In the genomic region with DNA sequence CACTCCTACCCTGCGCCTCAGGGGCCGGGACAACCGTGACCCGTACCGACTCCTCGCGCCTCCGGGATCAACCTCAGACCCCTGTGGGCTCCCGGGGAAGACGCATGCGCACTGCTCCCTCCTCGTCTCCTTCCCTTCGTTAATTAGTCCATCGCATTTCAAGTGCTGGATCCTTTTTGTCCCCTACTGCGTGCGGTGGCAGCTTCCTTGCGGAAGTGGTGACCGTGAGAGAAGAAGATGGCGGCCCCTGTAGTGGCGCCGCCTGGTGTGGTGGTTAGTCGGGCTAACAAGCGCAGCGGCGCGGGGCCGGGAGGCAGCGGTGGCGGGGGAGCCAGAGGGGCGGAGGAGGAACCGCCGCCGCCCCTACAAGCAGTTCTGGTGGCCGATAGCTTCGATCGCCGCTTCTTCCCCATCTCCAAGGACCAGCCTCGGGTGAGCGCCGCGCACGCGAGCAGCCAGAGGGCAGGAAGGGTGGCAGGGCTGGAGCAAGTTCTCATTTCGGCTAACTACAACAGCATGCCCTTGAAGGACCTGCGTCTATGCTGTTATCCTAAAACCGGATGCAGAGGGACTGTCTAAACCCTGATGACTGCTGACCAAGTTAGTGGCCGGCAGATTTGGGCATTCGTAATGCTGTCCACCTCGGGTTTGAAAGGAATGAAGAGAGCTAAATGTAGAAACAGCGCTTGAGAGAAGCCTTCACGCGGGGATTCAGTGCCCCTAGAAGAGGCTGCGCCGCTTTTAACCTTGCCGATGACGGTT, we compare ENCODE assay signal across 8 cellular contexts. TPM values are rescaled to one million over a fixed set of nuclear protein-coding genes. Genes with fewer than 3 reads are reported as not detected.
A peak's percentile ranks its signal among the peaks of the same experiment; 100 is the strongest.
DNase-seq lines count a peak whose midpoint lies in the region; ATAC-seq and TF ChIP-seq lines count a peak whose summit lies in the region.

TSS of gene EIF2B5 (plus strand) at position 210 of the 762 bp plus-strand sequence. CDS start at position 238, 28 bp downstream.

- WGBS in trophoblast cell (ENCODE audit: extremely low coverage, insufficient coverage, insufficient read length) = no CpG with 5 or more reads among the region's 56 CpGs

- peak within 1 kb of the TSS; percentile 91 for H3K4me2 ChIP-seq in SU-DHL-6 (ENCODE audit: low read depth, low read length, poor library complexity, severe bottlenecking)
- H3K4me2 ChIP-seq in trophoblast cell (ENCODE audit: low read length) = peak within 1 kb of the TSS; percentile 96

- H4K91ac ChIP-seq in trophoblast cell (ENCODE audit: low read depth, low read length) = peak within 1 kb of the TSS; percentile 82

- H2AFZ ChIP-seq in SU-DHL-6 (ENCODE audit: low read depth, low read length, severe bottlenecking) = peak within 1 kb of the TSS; percentile 64
- H2AFZ ChIP-seq in trophoblast cell (ENCODE audit: insufficient read depth, low read length, poor library complexity) = peak within 1 kb of the TSS; percentile 73

- H4K20me1 ChIP-seq in SU-DHL-6 (ENCODE audit: low read depth, low read length) = no peaks in the 10 kb centered on the region

- peaks cover 6% of the 10 kb centered on the region for H3K36me3 Mint-ChIP-seq in type B pancreatic cell

- H3K79me2 ChIP-seq in SU-DHL-6 (ENCODE audit: insufficient read depth, low read length) (peaks cover 45% of the 10 kb centered on the region), trophoblast cell (ENCODE audit: control insufficient read depth, insufficient read depth, low read length, poor library complexity) (peaks cover 10% of the 10 kb centered on the region)

- peaks cover 26% of the 10 kb centered on the region for H3K4me1 Mint-ChIP-seq in type B pancreatic cell (ENCODE audit: unreplicated experiment)

- H3K4me3 Mint-ChIP-seq in type B pancreatic cell = peak within 1 kb of the TSS; percentile 98

- peak within 1 kb of the TSS; percentile 47 for H2BK5ac ChIP-seq in trophoblast cell (ENCODE audit: low read depth, low read length, poor library complexity)

- H3K4me3 ChIP-seq in SU-DHL-6 (ENCODE audit: insufficient read depth, low read length, poor library complexity, severe bottlenecking) = peak within 1 kb of the TSS; percentile 84
- H3K4me3 ChIP-seq in trophoblast cell (ENCODE audit: low read depth, low read length) = peak within 1 kb of the TSS; percentile 95

- H4K12ac ChIP-seq in trophoblast cell (ENCODE audit: low read depth, low read length) = peak within 1 kb of the TSS; percentile 87

- H3K9me3 Mint-ChIP-seq in type B pancreatic cell = no peaks in the 10 kb centered on the region

- H3K9ac ChIP-seq in SU-DHL-6 (ENCODE audit: low read length) (peak within 1 kb of the TSS; percentile 83), trophoblast cell (ENCODE audit: low read length) (peak within 1 kb of the TSS; percentile 88)

- peak within 1 kb of the TSS; percentile 64 for H3K18ac ChIP-seq in trophoblast cell (ENCODE audit: low read length)

- no peaks in the 10 kb centered on the region for H3K9me3 ChIP-seq in SU-DHL-6 (ENCODE audit: insufficient read depth, low read length)
- H3K9me3 ChIP-seq in trophoblast cell (ENCODE audit: insufficient read depth, low read depth, low read length) = no peaks in the 10 kb centered on the region

- H2AK5ac ChIP-seq in trophoblast cell (ENCODE audit: low read length) = no peak within 1 kb of the TSS

- peak within 1 kb of the TSS; percentile 91 for H4K8ac ChIP-seq in trophoblast cell (ENCODE audit: low read depth, low read length)

- H3K27me3 ChIP-seq in SU-DHL-6 (ENCODE audit: low read length) (no peaks in the 10 kb centered on the region), trophoblast cell (ENCODE audit: insufficient read depth, low read length) (no peaks in the 10 kb centered on the region)

- H3K27ac ChIP-seq in SU-DHL-6 (ENCODE audit: low read depth, low read length) = peak within 1 kb of the TSS; percentile 70
- peak within 1 kb of the TSS; percentile 52 for H3K27ac ChIP-seq in trophoblast cell (ENCODE audit: low read depth, low read length)

- peak within 1 kb of the TSS; percentile 39 for H2BK120ac ChIP-seq in trophoblast cell (ENCODE audit: insufficient read depth, low read length, poor library complexity)

- TF ChIP-seq CTCF in GM12872 (IDR thresholded peaks at IDR 0.05; ENCODE audit: insufficient read depth, low read depth, low read length) (peak; percentile 16; the same call in 2 of the 3 replicates), SU-DHL-6 (IDR thresholded peaks at IDR 0.05; ENCODE audit: insufficient read depth, low read length, poor library complexity, severe bottlenecking) (no peak), type B pancreatic cell (conservative IDR thresholded peaks at IDR 0.05) (peak; percentile 49)

- H3K4me1 ChIP-seq in trophoblast cell (ENCODE audit: control insufficient read depth in 1 of 2, insufficient read depth in 2 of 2, low read length in 2 of 2) = peaks cover 0 to 6% of the 10 kb centered on the region in 2 experiments

- no peaks in the 10 kb centered on the region for H3K36me3 ChIP-seq in SU-DHL-6 (ENCODE audit: low read length)
- H3K36me3 ChIP-seq in trophoblast cell (ENCODE audit: control insufficient read depth in 1 of 2, insufficient read depth in 2 of 2, low read length in 2 of 2) = peaks cover 7 to 12% of the 10 kb centered on the region in 2 experiments

- H3K14ac ChIP-seq in trophoblast cell (ENCODE audit: low read length) = peak within 1 kb of the TSS; percentile 83

- peak within 1 kb of the TSS; percentile 57 for H3K4ac ChIP-seq in trophoblast cell (ENCODE audit: low read depth, low read length)

- no peaks in the 10 kb centered on the region for H3K9me2 ChIP-seq in SU-DHL-6 (replicated peaks; ENCODE audit: insufficient read depth, low read length)

- peak within 1 kb of the TSS; percentile 97 for H3K27ac Mint-ChIP-seq in type B pancreatic cell

- intact Hi-C loops in Right ventricle myocardium superior (cut with DNase I) = loop anchor here (5.0 to 10.0 kb wide), 2 partner anchors 112 to 241 kb away; partner anchors contain the start of genes ALG3 and EEF1AKMT4

- no peak within 1 kb of the TSS for H2BK12ac ChIP-seq in trophoblast cell (ENCODE audit: low read length)

- DNase-seq in NCI-H128 (lab: John Stamatoyannopoulos, UW; ENCODE audit: unreplicated experiment) (peak; percentile 94), Right ventricle myocardium superior (peak; percentile 95), trophoblast cell (peak; percentile 90 to 96), type B pancreatic cell (ENCODE audit: extremely low spot score, unreplicated experiment) (peak; percentile 88)
- peak; percentile 66 for DNase-seq in activated naive CD8-positive, alpha-beta T cell treated with anti-CD3 and anti-CD28 coated beads, Interleukin-2, amount 50 U/mL, for 16 hours (ENCODE audit: low read depth, low spot score)

- ATAC-seq in HG02678 (IDR thresholded peaks at IDR 0.05; ENCODE audit: unreplicated experiment) (peak; percentile 88), Right ventricle myocardium superior (ENCODE audit: poor library complexity) (peak; percentile 97)

- H3F3A ChIP-seq in SU-DHL-6 (ENCODE audit: insufficient read depth) = peaks cover 17% of the 10 kb centered on the region; the same call in 1 of the 2 replicates

- H3K79me1 ChIP-seq in trophoblast cell (ENCODE audit: low read length) = peaks cover 13% of the 10 kb centered on the region

- H3K27me3 Mint-ChIP-seq in type B pancreatic cell = no peaks in the 10 kb centered on the region

- no peak within 1 kb of the TSS for H3K23ac ChIP-seq in trophoblast cell (ENCODE audit: low read length)

RNA-seq across cellular contexts. Expression of gene EIF2B5, which starts in this region (rescaled TPM):
- total RNA-seq in Right ventricle myocardium superior = 31.4 TPM
- polyA plus RNA-seq in trophoblast cell (2013) = 29.4 and 31.2 TPM in 2 replicates
- total RNA-seq in type B pancreatic cell (ENCODE audit: low replicate concordance) = 43.9 and 48.5 TPM in 2 replicates

Comparison
In these comparisons a context has a peak if more than half of its experiments do, and no peak if none do; other contexts are left out.
1. Peak in every context shown above with its lines: DNase-seq, ATAC-seq, H3K4me3 ChIP-seq and H3K27ac ChIP-seq.